In the genomic region with DNA sequence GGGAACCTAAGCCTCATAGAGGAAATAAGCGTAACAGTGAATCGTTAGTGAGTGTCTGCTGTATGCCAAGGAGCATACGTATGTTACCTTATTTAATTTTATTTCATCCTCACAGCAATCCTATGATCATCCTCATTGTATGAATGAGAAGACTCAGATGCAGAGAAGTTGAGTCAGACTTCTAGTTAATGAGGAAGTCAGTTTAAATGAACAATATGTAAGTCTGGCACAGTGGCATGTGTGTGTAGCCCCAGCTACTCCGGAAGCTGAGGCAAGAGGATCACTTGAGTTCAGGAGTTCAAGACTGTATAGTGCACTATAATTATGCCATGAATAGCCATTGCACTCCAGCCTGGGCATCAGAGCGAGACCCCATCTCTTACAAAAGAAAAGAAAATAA, we compare ENCODE assay signal across 1 cellular context.
TF ChIP-seq lines count a peak whose summit lies in the region.

No MANE protein-coding gene starts in this region.

TF ChIP-seq in H1, 55 proteins besides CTCF, POLR2A, EP300 and RAD21 (continued from another document):
- TF ChIP-seq, protein P1, sequence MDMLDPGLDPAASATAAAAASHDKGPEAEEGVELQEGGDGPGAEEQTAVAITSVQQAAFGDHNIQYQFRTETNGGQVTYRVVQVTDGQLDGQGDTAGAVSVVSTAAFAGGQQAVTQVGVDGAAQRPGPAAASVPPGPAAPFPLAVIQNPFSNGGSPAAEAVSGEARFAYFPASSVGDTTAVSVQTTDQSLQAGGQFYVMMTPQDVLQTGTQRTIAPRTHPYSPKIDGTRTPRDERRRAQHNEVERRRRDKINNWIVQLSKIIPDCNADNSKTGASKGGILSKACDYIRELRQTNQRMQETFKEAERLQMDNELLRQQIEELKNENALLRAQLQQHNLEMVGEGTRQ (IDR thresholded peaks at IDR 0.05; ENCODE audit: low read length), result no peak
- TF ChIP-seq POU5F1 (IDR thresholded peaks at IDR 0.05; ENCODE audit: low read depth, low read length) (no peak), RXRA (IDR thresholded peaks at IDR 0.05; ENCODE audit: insufficient read depth, low read depth, low read length) (no peak), FOSL1 (IDR thresholded peaks at IDR 0.05; ENCODE audit: insufficient read depth, low read depth, low read length) (no peak), KDM1A (IDR thresholded peaks at IDR 0.05; ENCODE audit: borderline replicate concordance, low read length) (no peak), SP1 (IDR thresholded peaks at IDR 0.05; ENCODE audit: low read depth, low read length) (no peak), BRCA1 (IDR thresholded peaks at IDR 0.05; ENCODE audit: low read depth, low read length) (no peak), CBX5 (IDR thresholded peaks at IDR 0.05; ENCODE audit: low read depth, low read length) (no peak)
